Comparison of ENCODE assay signal across 8 cellular contexts in genomic region chr6:44128020-44128917, GRCh38. TPM values are rescaled to one million over a fixed set of nuclear protein-coding genes. Genes with fewer than 3 reads are reported as not detected.
DNase-seq lines count a peak whose midpoint lies in the region; ATAC-seq and TF ChIP-seq lines count a peak whose summit lies in the region.

No MANE protein-coding gene starts in this region.

- H3K9me3 ChIP-seq in HUES48 (ENCODE audit: control insufficient read depth, insufficient read depth, low read length): no peaks in the 10 kb centered on the region

- no peaks in the 10 kb centered on the region for H3K9me3 Mint-ChIP-seq in activated CD8-positive, alpha-beta memory T cell treated with anti-CD3 and anti-CD28 coated beads, Interleukin-2, amount 10 ng/mL, durations not matched to agents 7 days and 5 days (ENCODE audit: low read depth)
- H3K9me3 Mint-ChIP-seq in neural crest cell: no peaks in the 10 kb centered on the region

- H3K4me3 ChIP-seq in HUES48 (ENCODE audit: low read depth, low read length) (peak overlapping the region; percentile 87), fibroblast of villous mesenchyme (ENCODE audit: low read depth, low read length) (peak overlapping the region; percentile 84)

- no peak for ATAC-seq in activated CD8-positive, alpha-beta memory T cell treated with anti-CD3 and anti-CD28 coated beads, Interleukin-2, amount 10 ng/mL, durations not matched to agents 7 days and 5 days
- no peak for ATAC-seq in HG02970 (IDR thresholded peaks at IDR 0.05; ENCODE audit: low FRiP score, unreplicated experiment)

- H3K4me1 ChIP-seq in HUES48 (ENCODE audit: control insufficient read depth, insufficient read depth, low read length): peaks cover 22% of the 10 kb centered on the region

- TF ChIP-seq CTCF in fibroblast of villous mesenchyme (IDR thresholded peaks at IDR 0.05; ENCODE audit: insufficient read depth, low read depth, low read length): no peak
- peak; percentile 44 for TF ChIP-seq CTCF in neural crest cell (conservative IDR thresholded peaks at IDR 0.05)

- peaks cover 40% of the 10 kb centered on the region for H3K4me1 Mint-ChIP-seq in activated CD8-positive, alpha-beta memory T cell treated with anti-CD3 and anti-CD28 coated beads, Interleukin-2, amount 10 ng/mL, durations not matched to agents 7 days and 5 days
- H3K4me1 Mint-ChIP-seq in neural crest cell: peaks cover 42% of the 10 kb centered on the region

- no peaks in the 10 kb centered on the region for H3K27me3 ChIP-seq in HUES48 (ENCODE audit: control insufficient read depth, insufficient read depth, low read length)

- H3K9ac ChIP-seq in HUES48 (ENCODE audit: low read depth, low read length): peak overlapping the region; percentile 8; the same call in 1 of the 2 replicates

- CTCF ChIA-PET in activated CD8-positive, alpha-beta memory T cell treated with anti-CD3 and anti-CD28 coated beads, Interleukin-2, amount 10 ng/mL, durations not matched to agents 7 days and 5 days (lab: Charles Lee): interaction anchor here (2.2 kb wide), 1 partner anchor 483 kb away, joined by 4 read pairs; no protein-coding TSS in a partner anchor

- H3K4me3 Mint-ChIP-seq in activated CD8-positive, alpha-beta memory T cell treated with anti-CD3 and anti-CD28 coated beads, Interleukin-2, amount 10 ng/mL, durations not matched to agents 7 days and 5 days: peak overlapping the region; percentile 98
- peak overlapping the region; percentile 88 for H3K4me3 Mint-ChIP-seq in neural crest cell

- H3K36me3 ChIP-seq in HUES48 (ENCODE audit: control insufficient read depth, insufficient read depth, low read length): no peaks in the 10 kb centered on the region

- H3K27ac ChIP-seq in HUES48 (ENCODE audit: low read depth, low read length): no peak overlapping the region

- H3K36me3 Mint-ChIP-seq in activated CD8-positive, alpha-beta memory T cell treated with anti-CD3 and anti-CD28 coated beads, Interleukin-2, amount 10 ng/mL, durations not matched to agents 7 days and 5 days: peaks cover 21% of the 10 kb centered on the region
- no peaks in the 10 kb centered on the region for H3K36me3 Mint-ChIP-seq in neural crest cell (ENCODE audit: low read depth)

- DNase-seq in NCI-H526 (lab: John Stamatoyannopoulos, UW) (peak; percentile 3 to 48), NCI-H526 treated with DMSO at 0.1 percent for 48 hours (lab: John Stamatoyannopoulos, UW) (no peak), fibroblast of villous mesenchyme (ENCODE audit: low read depth) (no peak), neural crest cell (ENCODE audit: low read depth, low spot score) (peak; percentile 47), pons (ENCODE audit: low spot score) (no peak)
- no peak for DNase-seq in activated CD8-positive, alpha-beta memory T cell treated with anti-CD3 and anti-CD28 coated beads, Interleukin-2, amount 10 ng/mL, durations not matched to agents 7 days and 5 days

- H3K27ac Mint-ChIP-seq in activated CD8-positive, alpha-beta memory T cell treated with anti-CD3 and anti-CD28 coated beads, Interleukin-2, amount 10 ng/mL, durations not matched to agents 7 days and 5 days: no peak overlapping the region
- no peak overlapping the region for H3K27ac Mint-ChIP-seq in neural crest cell (ENCODE audit: unreplicated experiment)

- H3K27me3 Mint-ChIP-seq in activated CD8-positive, alpha-beta memory T cell treated with anti-CD3 and anti-CD28 coated beads, Interleukin-2, amount 10 ng/mL, durations not matched to agents 7 days and 5 days: no peaks in the 10 kb centered on the region
- no peaks in the 10 kb centered on the region for H3K27me3 Mint-ChIP-seq in neural crest cell (ENCODE audit: low read depth)

RNA-seq across cellular contexts. Expression of gene TMEM63B, which starts 0.9 kb away (rescaled TPM):
- 10 to 100 TPM; 11.1 to 11.6 TPM for total RNA-seq in activated CD8-positive, alpha-beta memory T cell treated with anti-CD3 and anti-CD28 coated beads, Interleukin-2, amount 10 ng/mL, durations not matched to agents 7 days and 5 days
- 21.3 and 32.4 TPM in 2 replicates for total RNA-seq in fibroblast of villous mesenchyme
- total RNA-seq in neural crest cell: 47.0 and 51.2 TPM in 2 replicates

RNA-seq across cellular contexts. Expression of gene MRPL14, which starts 1.0 kb away (rescaled TPM):
- 10 to 100 TPM; 45.8 to 47.5 TPM for total RNA-seq in activated CD8-positive, alpha-beta memory T cell treated with anti-CD3 and anti-CD28 coated beads, Interleukin-2, amount 10 ng/mL, durations not matched to agents 7 days and 5 days
- total RNA-seq in fibroblast of villous mesenchyme: 47.5 and 51.9 TPM in 2 replicates
- 62.9 and 65.5 TPM in 2 replicates for total RNA-seq in neural crest cell

RNA-seq across cellular contexts. Expression of gene CAPN11, which starts 30.4 kb away (rescaled TPM):
- total RNA-seq in activated CD8-positive, alpha-beta memory T cell treated with anti-CD3 and anti-CD28 coated beads, Interleukin-2, amount 10 ng/mL, durations not matched to agents 7 days and 5 days: not detected
- total RNA-seq in fibroblast of villous mesenchyme (not detected in 2 replicates), neural crest cell (not detected in 2 replicates)

Comparison
In these comparisons a context has a peak if more than half of its experiments do, and no peak if none do; other contexts are left out.
1. DNase-seq: peak in NCI-H526 (2 of 2) and neural crest cell (single experiment); none in NCI-H526 treated with DMSO at 0.1 percent for 48 hours (single experiment), activated CD8-positive, alpha-beta memory T cell treated with anti-CD3 and anti-CD28 coated beads, Interleukin-2, amount 10 ng/mL, durations not matched to agents 7 days and 5 days (single experiment), fibroblast of villous mesenchyme (single experiment) and pons (single experiment).